8 cellular contexts compared by ENCODE assay signal in the genomic region with DNA sequence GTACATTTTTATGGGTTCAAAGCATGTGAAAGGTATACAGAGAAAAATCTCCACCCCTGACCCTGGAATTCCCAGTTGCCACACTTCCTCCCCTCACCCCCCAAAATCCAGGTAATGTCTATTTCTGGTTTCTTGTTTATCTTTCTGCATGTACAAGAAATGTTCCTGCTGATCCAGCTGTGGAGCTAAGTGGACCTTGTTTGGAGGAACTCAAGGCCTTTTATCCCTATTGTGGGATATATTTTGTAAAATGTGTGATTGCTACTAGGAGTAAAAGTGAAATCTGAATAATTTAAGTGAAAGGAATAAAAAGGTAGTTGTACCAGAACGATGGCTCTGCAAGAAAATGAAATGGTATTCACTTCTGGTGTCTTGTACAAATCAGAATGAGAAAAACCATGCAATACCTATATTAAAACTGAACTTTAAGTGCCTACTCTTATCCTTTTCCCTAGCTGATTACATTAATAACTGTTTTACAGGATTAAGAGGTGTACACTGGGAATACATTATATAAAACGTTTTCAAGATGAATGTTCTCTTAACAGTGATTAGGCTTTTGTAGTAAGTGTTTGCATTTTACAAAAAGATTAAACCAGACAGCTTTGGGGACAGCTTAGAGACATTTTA. TPM values are rescaled to one million over a fixed set of nuclear protein-coding genes. Genes with fewer than 3 reads are reported as not detected.
DNase-seq lines count a peak whose midpoint lies in the region; ATAC-seq and TF ChIP-seq lines count a peak whose summit lies in the region.

No MANE protein-coding gene starts in this region.

- no peaks in the 10 kb centered on the region for H3K9me3 Mint-ChIP-seq in activated CD4-positive, alpha-beta T cell treated with anti-CD3 and anti-CD28 coated beads for 36 hours (ENCODE audit: low read depth)
- H3K9me3 Mint-ChIP-seq in activated CD8-positive, alpha-beta T cell treated with anti-CD3 and anti-CD28 coated beads for 36 hours: no peaks in the 10 kb centered on the region

- intact Hi-C loops in activated CD4-positive, alpha-beta T cell treated with anti-CD3 and anti-CD28 coated beads for 36 hours (cut with DNase I, micrococcal nuclease): no loop called here
- intact Hi-C loops in activated CD8-positive, alpha-beta T cell treated with anti-CD3 and anti-CD28 coated beads for 36 hours (cut with micrococcal nuclease): loop anchor here (5.0 kb wide), 1 partner anchor 117 kb away; no protein-coding TSS in a partner anchor

- H3K4me1 Mint-ChIP-seq in activated CD4-positive, alpha-beta T cell treated with anti-CD3 and anti-CD28 coated beads for 36 hours: peaks cover 44% of the 10 kb centered on the region
- H3K4me1 Mint-ChIP-seq in activated CD8-positive, alpha-beta T cell treated with anti-CD3 and anti-CD28 coated beads for 36 hours (ENCODE audit: low read depth): peaks cover 35% of the 10 kb centered on the region

- POLR2A ChIA-PET in activated CD4-positive, alpha-beta T cell treated with anti-CD3 and anti-CD28 coated beads for 36 hours (lab: Charles Lee): interaction anchor here (0.5 to 4.7 kb wide), 2 partner anchors 11 to 18 kb away, joined by 3 to 71 read pairs; no protein-coding TSS in a partner anchor
- POLR2A ChIA-PET in activated CD8-positive, alpha-beta T cell treated with anti-CD3 and anti-CD28 coated beads for 36 hours (lab: Charles Lee): interaction anchor here (0.5 to 7.3 kb wide), 5 partner anchors 13 to 254 kb away, joined by 3 to 85 read pairs (median 3); no protein-coding TSS in a partner anchor

- TF ChIP-seq CTCF in activated CD8-positive, alpha-beta T cell treated with anti-CD3 and anti-CD28 coated beads for 36 hours (IDR thresholded peaks at IDR 0.05): no peak

- ATAC-seq in activated CD4-positive, alpha-beta T cell treated with anti-CD3 and anti-CD28 coated beads for 36 hours: no peak
- no peak for ATAC-seq in activated CD8-positive, alpha-beta T cell treated with anti-CD3 and anti-CD28 coated beads for 36 hours
- ATAC-seq in left lobe of liver: no peak
- no peak for ATAC-seq in HG03039 (IDR thresholded peaks at IDR 0.05; ENCODE audit: unreplicated experiment)

- no peaks in the 10 kb centered on the region for H3K27me3 Mint-ChIP-seq in activated CD4-positive, alpha-beta T cell treated with anti-CD3 and anti-CD28 coated beads for 36 hours
- no peaks in the 10 kb centered on the region for H3K27me3 Mint-ChIP-seq in activated CD8-positive, alpha-beta T cell treated with anti-CD3 and anti-CD28 coated beads for 36 hours

- CTCF ChIA-PET in activated CD4-positive, alpha-beta T cell treated with anti-CD3 and anti-CD28 coated beads for 36 hours (lab: Charles Lee): interaction anchor here (0.7 to 1.6 kb wide), 5 partner anchors 10 to 126 kb away, joined by 3 to 6 read pairs (median 3); no protein-coding TSS in a partner anchor
- CTCF ChIA-PET in activated CD8-positive, alpha-beta T cell treated with anti-CD3 and anti-CD28 coated beads for 36 hours (lab: Charles Lee): interaction anchor here (0.7 to 2.5 kb wide), 4 partner anchors 17 to 46 kb away, joined by 3 to 17 read pairs (median 7); no protein-coding TSS in a partner anchor

- H3K4me3 Mint-ChIP-seq in activated CD4-positive, alpha-beta T cell treated with anti-CD3 and anti-CD28 coated beads for 36 hours: peak overlapping the region; percentile 89
- H3K4me3 Mint-ChIP-seq in activated CD8-positive, alpha-beta T cell treated with anti-CD3 and anti-CD28 coated beads for 36 hours: peak overlapping the region; percentile 72

- no peak for DNase-seq in activated CD4-positive, alpha-beta T cell treated with anti-CD3 and anti-CD28 coated beads for 36 hours
- no peak for DNase-seq in activated CD4-positive, alpha-beta T cell treated with anti-CD3 and anti-CD28 coated beads, Interleukin-2, amount 50 U/mL, for 48 hours
- no peak for DNase-seq in activated CD8-positive, alpha-beta T cell treated with anti-CD3 and anti-CD28 coated beads for 36 hours
- DNase-seq in inferior parietal cortex (ENCODE audit: extremely low spot score) (peak; percentile 38), superior temporal gyrus (ENCODE audit: extremely low spot score) (peak; percentile 65), NCI-H524 (lab: John Stamatoyannopoulos, UW) (no peak), left lobe of liver (ENCODE audit: low spot score) (no peak)

- peaks cover 18% of the 10 kb centered on the region for H3K36me3 Mint-ChIP-seq in activated CD4-positive, alpha-beta T cell treated with anti-CD3 and anti-CD28 coated beads for 36 hours (ENCODE audit: low read depth)
- H3K36me3 Mint-ChIP-seq in activated CD8-positive, alpha-beta T cell treated with anti-CD3 and anti-CD28 coated beads for 36 hours (ENCODE audit: low read depth): peaks cover 17% of the 10 kb centered on the region

- H3K27ac Mint-ChIP-seq in activated CD4-positive, alpha-beta T cell treated with anti-CD3 and anti-CD28 coated beads for 36 hours: peak overlapping the region; percentile 59
- peak overlapping the region; percentile 47 for H3K27ac Mint-ChIP-seq in activated CD8-positive, alpha-beta T cell treated with anti-CD3 and anti-CD28 coated beads for 36 hours

RNA-seq across cellular contexts. Expression of a gene that starts 3.1 kb away (rescaled TPM):
- 10 to 100 TPM; 43.2 to 52.7 TPM for total RNA-seq in activated CD4-positive, alpha-beta T cell treated with anti-CD3 and anti-CD28 coated beads for 36 hours
- total RNA-seq in activated CD8-positive, alpha-beta T cell treated with anti-CD3 and anti-CD28 coated beads for 36 hours: 10 to 100 TPM; 59.8 to 60.3 TPM
- total RNA-seq in left lobe of liver: 28.7 TPM

RNA-seq across cellular contexts. Expression of a gene that starts 43.1 kb away (rescaled TPM):
- 1 to 10 TPM; 1.4 to 1.9 TPM for total RNA-seq in activated CD4-positive, alpha-beta T cell treated with anti-CD3 and anti-CD28 coated beads for 36 hours
- 1 to 10 TPM; 2.5 to 2.8 TPM for total RNA-seq in activated CD8-positive, alpha-beta T cell treated with anti-CD3 and anti-CD28 coated beads for 36 hours
- total RNA-seq in left lobe of liver: 0.98 TPM

Comparison
In these comparisons a context has a peak if more than half of its experiments do, and no peak if none do; other contexts are left out.
1. DNase-seq: peak in inferior parietal cortex (single experiment) and superior temporal gyrus (single experiment); none in activated CD4-positive, alpha-beta T cell treated with anti-CD3 and anti-CD28 coated beads for 36 hours (single experiment), activated CD4-positive, alpha-beta T cell treated with anti-CD3 and anti-CD28 coated beads, Interleukin-2, amount 50 U/mL, for 48 hours (0 of 2), activated CD8-positive, alpha-beta T cell treated with anti-CD3 and anti-CD28 coated beads for 36 hours (single experiment), NCI-H524 (0 of 2) and left lobe of liver (single experiment).